In genomic region chr6:157650261-157650640, GRCh38 we compare ENCODE assay signal across 16 cellular contexts.
DNase-seq lines count a peak whose midpoint lies in the region; ATAC-seq and TF ChIP-seq lines count a peak whose summit lies in the region.
"Had no signal": no experiment of that assay in that cellular context is flagged by ENCODE, and none has a peak within 500 bp of the region (broad histone marks: within the 10 kb centered on the region; RNA-seq: fewer than 3 reads in every experiment).

No MANE protein-coding gene starts in this region.

- peak; percentile 84 for DNase-seq in G401 (ENCODE audit: low spot score)
- DNase-seq in NCI-H345 treated with DMSO at 0.1 percent for 48 hours (lab: John Stamatoyannopoulos, UW; ENCODE audit: unreplicated experiment), result peak; percentile 59
- peak in 4 of 5 donors; percentile 46 to 67 (median 53) for DNase-seq in heart left ventricle
- peak; percentile 85 for DNase-seq in sigmoid colon
- DNase-seq in DMS53 treated with DMSO at 0.1 percent for 48 hours (lab: John Stamatoyannopoulos, UW; ENCODE audit: unreplicated experiment), result no peak
- no peak for DNase-seq in glomerular visceral epithelial cell (ENCODE audit: extremely low spot score)
- no peak for DNase-seq in KBM-7
- DNase-seq: activated CD4-positive, alpha-beta T cell treated with anti-CD3 and anti-CD28 coated beads, Interleukin-2, amount 50 U/mL, for 1 hour; activated T-cell treated with anti-CD3 and anti-CD28 coated beads, Interleukin-2, amount 50 U/mL, for 48 hours; NK-92 treated with Interleukin-12 subunit alpha and Interleukin-12 subunit beta, amount 100 ng/mL, for 24 hours; SHP77 treated with DMSO at 0.1 percent for 48 hours; upper lobe of left lung had no signal

- H3K4me1 ChIP-seq in heart left ventricle (peaks cover 0 to 18% (median 6%) of the 10 kb centered on the region in 12 donors), sigmoid colon (peaks cover 0 to 15% (median 12%) of the 10 kb centered on the region in 4 donors)
- H3K4me1 ChIP-seq: parathyroid adenoma had no signal

- TF ChIP-seq EP300 in sigmoid colon (IDR thresholded peaks at IDR 0.05), result no peak

- ATAC-seq in heart left ventricle (peak; percentile 37 to 62 (median 54)), HG03045 (IDR thresholded peaks at IDR 0.05; ENCODE audit: unreplicated experiment) (no peak)

- H3K27me3 ChIP-seq in heart left ventricle (no peaks in the 10 kb centered on the region), sigmoid colon (no peaks in the 10 kb centered on the region)
- H3K27me3 ChIP-seq: adrenal gland, upper lobe of left lung had no signal

- TF ChIP-seq POLR2A in heart left ventricle (IDR thresholded peaks at IDR 0.05), result no peak
- TF ChIP-seq POLR2A in sigmoid colon (IDR thresholded peaks at IDR 0.05), result no peak

- H3K27ac ChIP-seq in heart left ventricle (no peak overlapping the region), sigmoid colon (peak overlapping the region in 2 of 4 donors; percentile 26 to 42)
- H3K27ac ChIP-seq: adrenal gland, C4-2B, parathyroid adenoma, upper lobe of left lung had no signal

- intact Hi-C loops in heart left ventricle (cut with DNase I), result no loop called here
- intact Hi-C loops in sigmoid colon (cut with DNase I), result no loop called here

- H3K4me3 ChIP-seq in heart left ventricle (peak overlapping the region in 4 of 12 donors; percentile 4 to 19 (median 17)), sigmoid colon (peak overlapping the region in 3 of 4 donors; percentile 16 to 22 (median 22))
- H3K4me3 ChIP-seq: adrenal gland, upper lobe of left lung had no signal

- TF ChIP-seq CTCF in heart left ventricle (IDR thresholded peaks at IDR 0.05) (no peak), sigmoid colon (IDR thresholded peaks at IDR 0.05) (no peak)

- peaks cover 0 to 21% (median 8%) of the 10 kb centered on the region in 9 donors for H3K36me3 ChIP-seq in heart left ventricle
- peaks cover 0 to 6% (median 0%) of the 10 kb centered on the region in 4 donors for H3K36me3 ChIP-seq in sigmoid colon
- H3K36me3 ChIP-seq: adrenal gland had no signal

- WGBS in heart left ventricle, 4 donors, result 20 to 51% (median 34%) methylated on average over 12 of the region's 12 CpGs
- WGBS in sigmoid colon, 2 donors, result 76 to 81% methylated on average over 12 of the region's 12 CpGs

- in situ Hi-C loops in G401 (cut with HindIII; ENCODE audit: low sequenced_read_pairs) (no loop called here), KBM-7 (cut with MboI; ENCODE audit: low pct_unique_long_range_greater_than_20kb, low sequenced_read_pairs) (no loop called here)

- H3K9me3 ChIP-seq in heart left ventricle, result no peaks in the 10 kb centered on the region
- H3K9me3 ChIP-seq in sigmoid colon, result no peaks in the 10 kb centered on the region
- H3K9me3 ChIP-seq: adrenal gland, upper lobe of left lung had no signal

Comparison
In these comparisons a context has a peak if more than half of its experiments do, and no peak if none do; other contexts are left out.
1. DNase-seq: peak in G401 (single experiment), NCI-H345 treated with DMSO at 0.1 percent for 48 hours (single experiment), heart left ventricle (4 of 5) and sigmoid colon (single experiment); none in DMS53 treated with DMSO at 0.1 percent for 48 hours (single experiment), glomerular visceral epithelial cell (single experiment) and KBM-7 (single experiment).